In the genomic region with DNA sequence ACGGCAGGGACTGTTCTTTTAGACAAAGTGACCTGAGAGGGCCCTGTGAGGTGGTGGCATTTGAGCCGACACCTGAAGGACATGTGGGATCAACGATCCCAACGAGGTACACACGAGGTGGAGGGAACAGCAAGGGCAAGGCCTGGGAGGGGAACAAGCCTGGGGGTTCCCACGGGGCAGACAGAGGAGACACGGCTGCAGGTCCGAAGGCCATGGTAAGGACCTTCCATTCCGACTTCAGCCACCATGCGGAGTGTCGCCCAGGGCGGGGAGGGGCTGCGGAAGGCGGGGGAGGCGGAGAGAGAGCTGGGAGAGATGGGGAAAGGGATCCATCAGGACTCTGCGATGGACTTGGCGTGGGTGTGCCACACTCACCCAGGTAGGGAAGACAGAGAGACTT, we compare ENCODE assay signal across 18 cellular contexts.
DNase-seq lines count a peak whose midpoint lies in the region; ATAC-seq, FAIRE-seq and TF ChIP-seq lines count a peak whose summit lies in the region.
"Had no signal": no experiment of that assay in that cellular context is flagged by ENCODE, and none has a peak within 500 bp of the region (broad histone marks: within the 10 kb centered on the region; RNA-seq: fewer than 3 reads in every experiment).

No MANE protein-coding gene starts in this region.

- H2BK12ac ChIP-seq in H1 (ENCODE audit: low read depth, low read length), result no peak overlapping the region

- H3K9me3 ChIP-seq in H1 (ENCODE audit: insufficient read depth in 2 of 2, low read depth in 1 of 2, low read length in 1 of 2), result no peaks in the 10 kb centered on the region
- H3K9me3 ChIP-seq in stomach smooth muscle (ENCODE audit: control insufficient read depth in 2 of 2, low read length in 2 of 2), result no peaks in the 10 kb centered on the region
- H3K9me3 ChIP-seq: MG63, uterus had no signal

- no peak overlapping the region for H2BK120ac ChIP-seq in H1 (replicated peaks; ENCODE audit: low read depth, low read length)

- H4K20me1 ChIP-seq in H1 (replicated peaks in 1 of 2; ENCODE audit: control insufficient read depth in 1 of 2, insufficient read depth in 2 of 2, low read length in 2 of 2), result peaks cover 15 to 25% of the 10 kb centered on the region in 2 experiments

- no peaks in the 10 kb centered on the region for H3K36me3 Mint-ChIP-seq in nephron (ENCODE audit: low read depth)
- H3K36me3 Mint-ChIP-seq in activated CD8-positive, alpha-beta T cell treated with anti-CD3 and anti-CD28 coated beads for 36 hours (ENCODE audit: low read depth), result no peaks in the 10 kb centered on the region

- no peaks in the 10 kb centered on the region for H3K23me2 ChIP-seq in H1 (ENCODE audit: low read depth, low read length)

- peak; percentile 24 for DNase-seq in activated CD4-positive, CD25-positive, alpha-beta regulatory T cell treated with anti-CD3 and anti-CD28 coated beads, Interleukin-2, amount 50 U/mL, for 72 hours
- DNase-seq in activated CD4-positive, CD25-positive, alpha-beta regulatory T cell (lab: John Stamatoyannopoulos, UW), result no peak
- DNase-seq in H1 (ENCODE audit: low read depth in 1 of 2, low spot score in 2 of 2), result no peak
- DNase-seq in putamen (ENCODE audit: low spot score), result no peak
- DNase-seq in activated CD8-positive, alpha-beta T cell treated with anti-CD3 and anti-CD28 coated beads for 36 hours, result no peak
- DNase-seq: activated CD4-positive, alpha-beta T cell treated with anti-CD3 and anti-CD28 coated beads, Interleukin-2, amount 10 ng/mL, durations not matched to agents 24 days and 14 days; naive thymus-derived CD4-positive, alpha-beta T cell had no signal

- peaks cover 23% of the 10 kb centered on the region for H3K79me1 ChIP-seq in H1 (ENCODE audit: low read depth, low read length)

- 0 out of 2 replicates have a peak overlapping the region, but pooled peaks have one; percentile 75 for H2AK5ac ChIP-seq in H1 (ENCODE audit: low read depth, low read length)

- CTCF ChIA-PET in H1 (lab: Charles Lee; ENCODE audit: partially characterized antibody), result interaction anchor here (1.1 to 1.7 kb wide), 3 partner anchors 11 to 142 kb away, joined by 3 read pairs; no protein-coding TSS in a partner anchor
- CTCF ChIA-PET in activated CD8-positive, alpha-beta T cell treated with anti-CD3 and anti-CD28 coated beads for 36 hours (lab: Charles Lee), result no interaction called here

- no peak overlapping the region for H3K23ac ChIP-seq in H1 (ENCODE audit: insufficient read length)

- no peak overlapping the region for H4K5ac ChIP-seq in H1 (ENCODE audit: insufficient read length, low read depth, low read length)

- H3K4me2 ChIP-seq in H1 (ENCODE audit: insufficient read depth in 1 of 2, low read depth in 2 of 2, low read length in 2 of 2), result no peak overlapping the region

- TF ChIP-seq EP300 in H1 (IDR thresholded peaks at IDR 0.05; ENCODE audit: borderline replicate concordance in 1 of 2, low read depth in 2 of 2, low read length in 2 of 2), result no peak

- H3K9ac ChIP-seq in H1 (replicated peaks in 1 of 4; ENCODE audit: extremely low read depth in 1 of 4, low read depth in 3 of 4, low read length in 3 of 4) (no peak overlapping the region), stomach smooth muscle (ENCODE audit: low read length in 2 of 2) (peak overlapping the region in 1 of 2 donors; percentile 17)

- H4K8ac ChIP-seq in H1 (ENCODE audit: extremely low read depth, insufficient read depth, low read length), result no peak overlapping the region

- H2BK5ac ChIP-seq in H1 (ENCODE audit: low read depth, low read length), result no peak overlapping the region

- H3K4me1 Mint-ChIP-seq in nephron, result peaks cover 75% of the 10 kb centered on the region
- H3K4me1 Mint-ChIP-seq in activated CD8-positive, alpha-beta T cell treated with anti-CD3 and anti-CD28 coated beads for 36 hours (ENCODE audit: low read depth), result peaks cover 45% of the 10 kb centered on the region

- no peak for ATAC-seq in GM18520 (IDR thresholded peaks at IDR 0.05; ENCODE audit: unreplicated experiment)
- ATAC-seq in activated CD8-positive, alpha-beta T cell treated with anti-CD3 and anti-CD28 coated beads for 36 hours, result no peak
- ATAC-seq: naive thymus-derived CD4-positive, alpha-beta T cell; T-cell had no signal

- WGBS in H1 (ENCODE audit: extremely low coverage in 1 of 2, insufficient coverage in 1 of 2, insufficient read length in 1 of 2, insufficient replicate concordance in 2 of 2, low coverage in 1 of 2, low lambda C conversion rate in 2 of 2, missing lambda C conversion rate in 1 of 2), 2 experiments, result 87% methylated on average over 14 of the region's 17 CpGs; no CpG with 5 or more reads in 1 of the 2 experiments

- no peaks in the 10 kb centered on the region for H3K27me3 ChIP-seq in H1 (replicated peaks in 1 of 4; ENCODE audit: control insufficient read depth in 3 of 4, extremely low read depth in 1 of 4, insufficient read depth in 3 of 4, low read length in 3 of 4)
- no peaks in the 10 kb centered on the region for H3K27me3 ChIP-seq in stomach smooth muscle (ENCODE audit: control insufficient read depth in 1 of 2, insufficient read depth in 2 of 2, low read length in 2 of 2)
- H3K27me3 ChIP-seq: brain microvascular endothelial cell, MG63, uterus had no signal

- H2AFZ ChIP-seq in H1 (ENCODE audit: low read length), result no peak overlapping the region

- intact Hi-C loops in activated CD8-positive, alpha-beta T cell treated with anti-CD3 and anti-CD28 coated beads for 36 hours (cut with micrococcal nuclease), result no loop called here

- no peak for TF ChIP-seq RAD21 in H1 (IDR thresholded peaks at IDR 0.05 in 1 of 2, conservative IDR thresholded peaks at IDR 0.05 in 1 of 2; ENCODE audit: low read depth in 2 of 2, low read length in 2 of 2)

- no peak overlapping the region for H2BK20ac ChIP-seq in H1 (ENCODE audit: low read length)

- H3K27ac Mint-ChIP-seq in nephron, result peak overlapping the region in 2 of 3 experiments; percentile 32 to 85
- no peak overlapping the region for H3K27ac Mint-ChIP-seq in activated CD8-positive, alpha-beta T cell treated with anti-CD3 and anti-CD28 coated beads for 36 hours
- H3K27ac Mint-ChIP-seq: activated CD4-positive, alpha-beta T cell treated with anti-CD3 and anti-CD28 coated beads, Interleukin-2, amount 10 ng/mL, durations not matched to agents 24 days and 14 days; progenitor cell of endocrine pancreas; T-cell had no signal

- TF ChIP-seq CTCF in H1 (IDR thresholded peaks at IDR 0.05; ENCODE audit: control extremely low read depth in 1 of 3, insufficient read depth in 1 of 3, low read depth in 1 of 3, low read length in 3 of 3) (no peak), nephron (IDR thresholded peaks at IDR 0.05; ENCODE audit: unreplicated experiment in 3 of 3) (no peak)
- no peak for TF ChIP-seq CTCF in activated CD8-positive, alpha-beta T cell treated with anti-CD3 and anti-CD28 coated beads for 36 hours (IDR thresholded peaks at IDR 0.05)

- H3K4me1 ChIP-seq in H1 (replicated peaks in 1 of 4; ENCODE audit: control insufficient read depth in 3 of 4, insufficient read depth in 4 of 4, low read length in 3 of 4), result peaks cover 0 to 13% (median 10%) of the 10 kb centered on the region in 4 experiments; a peak in 6 of 7 replicates
- H3K4me1 ChIP-seq in stomach smooth muscle (ENCODE audit: control insufficient read depth, insufficient read depth, low read length), result peaks cover 69% of the 10 kb centered on the region
- H3K4me1 ChIP-seq: uterus had no signal

- no peak overlapping the region for H3K14ac ChIP-seq in H1 (ENCODE audit: insufficient read length)

- H3K4me3 ChIP-seq in H1 (ENCODE audit: extremely low read depth in 1 of 4, insufficient read depth in 2 of 4, low read depth in 3 of 4, low read length in 4 of 4) (no peak overlapping the region), stomach smooth muscle (ENCODE audit: low read length in 2 of 2) (no peak overlapping the region)
- H3K4me3 ChIP-seq: MG63, uterus had no signal

- no peak for TF ChIP-seq POLR2A in H1 (IDR thresholded peaks at IDR 0.05; ENCODE audit: control extremely low read depth in 1 of 2, low read depth in 2 of 2, low read length in 2 of 2)

- no peak overlapping the region for H2BK15ac ChIP-seq in H1 (ENCODE audit: low read length)

- no peak overlapping the region for H3K18ac ChIP-seq in H1 (ENCODE audit: extremely low read depth, low read length)

- no peak overlapping the region for H3K4ac ChIP-seq in H1 (replicated peaks; ENCODE audit: insufficient read length, low read depth, low read length)

- H3K36me3 ChIP-seq in H1 (ENCODE audit: control insufficient read depth in 2 of 4, insufficient read depth in 4 of 4, low read length in 3 of 4) (no peaks in the 10 kb centered on the region), stomach smooth muscle (ENCODE audit: control insufficient read depth in 2 of 2, insufficient read depth in 2 of 2, low read length in 2 of 2) (no peaks in the 10 kb centered on the region)
- H3K36me3 ChIP-seq: brain microvascular endothelial cell, MG63, uterus had no signal

- H4K91ac ChIP-seq in H1 (replicated peaks; ENCODE audit: insufficient read length, low read length), result no peak overlapping the region

- POLR2A ChIA-PET in H1 (lab: Charles Lee; ENCODE audit: partially characterized antibody), result no interaction called here
- POLR2A ChIA-PET in activated CD8-positive, alpha-beta T cell treated with anti-CD3 and anti-CD28 coated beads for 36 hours (lab: Charles Lee), result interaction anchor here (0.6 kb wide), 1 partner anchor 241 kb away, joined by 3 read pairs; no protein-coding TSS in a partner anchor

- H3K4me3 Mint-ChIP-seq in nephron, result no peak overlapping the region
- H3K4me3 Mint-ChIP-seq in activated CD8-positive, alpha-beta T cell treated with anti-CD3 and anti-CD28 coated beads for 36 hours, result no peak overlapping the region
- H3K4me3 Mint-ChIP-seq: activated CD4-positive, alpha-beta T cell treated with anti-CD3 and anti-CD28 coated beads, Interleukin-2, amount 10 ng/mL, durations not matched to agents 24 days and 14 days; naive thymus-derived CD4-positive, alpha-beta T cell; T-cell had no signal

- no peaks in the 10 kb centered on the region for H3K27me3 Mint-ChIP-seq in nephron (ENCODE audit: low read depth)
- H3K27me3 Mint-ChIP-seq in activated CD8-positive, alpha-beta T cell treated with anti-CD3 and anti-CD28 coated beads for 36 hours, result no peaks in the 10 kb centered on the region
- H3K27me3 Mint-ChIP-seq: activated CD4-positive, alpha-beta T cell treated with anti-CD3 and anti-CD28 coated beads, Interleukin-2, amount 10 ng/mL, durations not matched to agents 24 days and 14 days; progenitor cell of endocrine pancreas; T-cell had no signal

- H3K27ac ChIP-seq in H1 (ENCODE audit: low read depth, low read length) (no peak overlapping the region), stomach smooth muscle (ENCODE audit: low read length) (peak overlapping the region; percentile 56)
- H3K27ac ChIP-seq: 22Rv1, brain microvascular endothelial cell, uterus had no signal

- no peak overlapping the region for H3K56ac ChIP-seq in H1 (replicated peaks; ENCODE audit: insufficient read length, low read depth, low read length)

- H3K9me3 Mint-ChIP-seq in nephron, result no peaks in the 10 kb centered on the region
- H3K9me3 Mint-ChIP-seq in activated CD8-positive, alpha-beta T cell treated with anti-CD3 and anti-CD28 coated beads for 36 hours, result no peaks in the 10 kb centered on the region
- H3K9me3 Mint-ChIP-seq: activated CD4-positive, alpha-beta T cell treated with anti-CD3 and anti-CD28 coated beads, Interleukin-2, amount 10 ng/mL, durations not matched to agents 24 days and 14 days; naive thymus-derived CD4-positive, alpha-beta T cell; T-cell had no signal

- no peak for FAIRE-seq in H1 (lab: Jason Lieb, UNC)
- FAIRE-seq: kidney, TTC549 had no signal

- peaks cover 0 to 82% of the 10 kb centered on the region in 2 experiments; a peak in 2 of 4 replicates for H3K79me2 ChIP-seq in H1 (ENCODE audit: control insufficient read depth in 1 of 2, insufficient read depth in 2 of 2, low read length in 2 of 2)
